Comparison of ENCODE assay signal across 18 cellular contexts in the genomic region with DNA sequence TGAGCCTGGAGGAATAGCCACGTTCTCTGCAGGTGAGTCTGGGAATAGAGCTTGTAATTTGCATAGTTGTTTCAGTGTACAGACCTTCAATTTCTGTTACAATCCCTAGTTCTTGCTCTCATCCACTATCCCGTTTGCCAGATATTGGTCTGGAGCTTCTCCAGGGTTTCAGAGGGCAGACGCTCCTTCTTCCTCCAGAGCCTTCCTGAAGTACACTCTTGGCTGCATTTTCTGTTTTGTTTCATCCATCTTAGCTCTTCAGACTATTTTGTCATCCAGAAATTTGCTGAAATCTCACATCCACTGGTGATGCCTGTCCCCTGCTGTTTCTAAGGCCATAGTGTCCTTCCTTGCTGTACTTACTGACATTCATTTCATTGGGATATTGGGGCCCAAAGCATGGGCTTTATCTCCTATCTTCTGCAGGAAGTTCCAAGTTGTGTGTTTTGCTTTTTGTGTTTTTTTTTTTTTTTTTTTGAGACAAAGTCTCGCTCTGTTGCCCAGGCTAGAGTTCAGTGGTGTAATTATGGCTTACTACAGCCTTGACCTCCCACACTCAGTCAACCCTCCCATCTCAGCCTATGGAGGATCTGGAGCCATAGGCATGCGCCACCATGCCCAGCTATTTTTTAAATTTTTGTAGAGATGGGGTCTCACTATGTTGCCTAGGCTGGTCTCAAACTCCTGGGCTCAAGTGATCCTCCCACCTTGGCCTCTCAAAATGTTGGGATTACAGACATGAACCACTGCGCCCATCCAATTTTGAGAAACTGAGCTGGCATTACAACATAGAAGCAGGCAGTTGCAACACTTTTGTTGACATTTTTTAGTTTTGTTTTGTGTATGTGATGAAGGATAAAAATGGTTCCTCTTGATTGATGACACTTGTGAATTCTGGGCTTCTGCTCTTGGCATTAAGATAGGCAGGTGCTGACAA. TPM values are rescaled to one million over a fixed set of nuclear protein-coding genes. Genes with fewer than 3 reads are reported as not detected.
DNase-seq lines count a peak whose midpoint lies in the region; ATAC-seq lines count a peak whose summit lies in the region.
"Had no signal": no experiment of that assay in that cellular context is flagged by ENCODE, and none has a peak within 500 bp of the region (broad histone marks: within the 10 kb centered on the region; RNA-seq: fewer than 3 reads in every experiment).

No MANE protein-coding gene starts in this region.

- peak overlapping the region in 4 of 7 donors; percentile 1 to 75 (median 10) for H3K27ac Mint-ChIP-seq in CD4-positive, alpha-beta memory T cell
- H3K27ac Mint-ChIP-seq in activated T-helper 2 cell treated with anti-CD3 and anti-CD28 coated beads, Interferon-gamma antibody, Interleukin-2, Interleukin-4, amounts not matched to agents 10 μg/mL and 5 μg/mL and 100 μg/mL, durations not matched to agents 14 hours and 24 hours and 36 hours: peak overlapping the region; percentile 56
- H3K27ac Mint-ChIP-seq in naive thymus-derived CD4-positive, alpha-beta T cell: peak overlapping the region in 5 of 9 donors; percentile 24 to 75 (median 37)

- peak overlapping the region in 3 of 8 donors; percentile 31 to 70 (median 35) for H3K4me3 Mint-ChIP-seq in CD4-positive, alpha-beta memory T cell
- no peak overlapping the region for H3K4me3 Mint-ChIP-seq in activated T-helper 2 cell treated with anti-CD3 and anti-CD28 coated beads, Interferon-gamma antibody, Interleukin-2, Interleukin-4, amounts not matched to agents 10 μg/mL and 5 μg/mL and 100 μg/mL, durations not matched to agents 14 hours and 24 hours and 36 hours (ENCODE audit: low read depth)
- H3K4me3 Mint-ChIP-seq in naive thymus-derived CD4-positive, alpha-beta T cell: peak overlapping the region in 7 of 10 donors; percentile 3 to 40 (median 25)
- H3K4me3 Mint-ChIP-seq: activated CD4-positive, alpha-beta memory T cell treated with anti-CD3 and anti-CD28 coated beads for 36 hours; central memory CD8-positive, alpha-beta T cell had no signal

- peaks cover 35 to 85% (median 63%) of the 10 kb centered on the region in 4 donors for H3K4me1 Mint-ChIP-seq in CD4-positive, alpha-beta memory T cell
- H3K4me1 Mint-ChIP-seq in activated T-helper 2 cell treated with anti-CD3 and anti-CD28 coated beads, Interferon-gamma antibody, Interleukin-2, Interleukin-4, amounts not matched to agents 10 μg/mL and 5 μg/mL and 100 μg/mL, durations not matched to agents 14 hours and 24 hours and 36 hours (ENCODE audit: low read depth): peaks cover 41% of the 10 kb centered on the region
- H3K4me1 Mint-ChIP-seq in naive thymus-derived CD4-positive, alpha-beta T cell: peaks cover 34 to 87% (median 76%) of the 10 kb centered on the region in 7 donors

- no peak overlapping the region for H3K4me3 ChIP-seq in CD4-positive, alpha-beta memory T cell (ENCODE audit: low read length in 2 of 2)
- no peak overlapping the region for H3K4me3 ChIP-seq in naive thymus-derived CD4-positive, alpha-beta T cell (ENCODE audit: low read length)
- H3K4me3 ChIP-seq in H7 (ENCODE audit: insufficient read depth, low read depth, low read length): no peak overlapping the region
- H3K4me3 ChIP-seq: ovary, thoracic aorta had no signal

- H3K36me3 ChIP-seq in CD4-positive, alpha-beta memory T cell (ENCODE audit: insufficient read depth, low read length): no peaks in the 10 kb centered on the region
- no peaks in the 10 kb centered on the region for H3K36me3 ChIP-seq in naive thymus-derived CD4-positive, alpha-beta T cell (ENCODE audit: control insufficient read depth in 2 of 3, insufficient read depth in 3 of 3, low read length in 3 of 3)
- H3K36me3 ChIP-seq in H7 (replicated peaks; ENCODE audit: control insufficient read depth, insufficient read depth, low read length): no peaks in the 10 kb centered on the region; the same call in 1 of the 2 replicates
- H3K36me3 ChIP-seq: ovary, thoracic aorta had no signal

- ATAC-seq in HG02763 (IDR thresholded peaks at IDR 0.05; ENCODE audit: unreplicated experiment) (peak; percentile 46), HG03520 (IDR thresholded peaks at IDR 0.05; ENCODE audit: unreplicated experiment) (no peak)
- ATAC-seq in naive thymus-derived CD4-positive, alpha-beta T cell: no peak

- H3K4me1 ChIP-seq in CD4-positive, alpha-beta memory T cell (ENCODE audit: insufficient read depth, low read length): peaks cover 37% of the 10 kb centered on the region
- H3K4me1 ChIP-seq in naive thymus-derived CD4-positive, alpha-beta T cell (ENCODE audit: control insufficient read depth in 2 of 2, insufficient read depth in 2 of 2, low read length in 2 of 2): peaks cover 10 to 11% of the 10 kb centered on the region in 2 donors

- no peak for DNase-seq in CD4-positive, alpha-beta memory T cell
- DNase-seq in activated T-helper 2 cell treated with anti-CD3 and anti-CD28 coated beads, Interferon-gamma antibody, Interleukin-2, Interleukin-4, amounts not matched to agents 10 μg/mL and 5 μg/mL and 100 μg/mL, durations not matched to agents 14 hours and 24 hours and 36 hours (ENCODE audit: low spot score): no peak
- DNase-seq in naive thymus-derived CD4-positive, alpha-beta T cell: no peak
- DNase-seq in activated CD8-positive, alpha-beta memory T cell treated with anti-CD3 and anti-CD28 coated beads for 24 hours: no peak
- DNase-seq in AML-193 (lab: John Stamatoyannopoulos, UW) (no peak), H7 (no peak)
- DNase-seq: activated CD4-positive, alpha-beta memory T cell treated with anti-CD3 and anti-CD28 coated beads for 36 hours; DMS 273 treated with DMSO at 0.1 percent for 48 hours; GF-D8; GOT3; NCI-H187; stimulated activated CD4-positive, alpha-beta T cell treated with anti-CD3 and anti-CD28 coated beads, Interleukin-4, amount 100 ng/mL, for 1 hour; SW 1271 had no signal

- intact Hi-C loops in CD4-positive, alpha-beta memory T cell (cut with micrococcal nuclease): no loop called here
- intact Hi-C loops in activated T-helper 2 cell treated with anti-CD3 and anti-CD28 coated beads, Interferon-gamma antibody, Interleukin-2, Interleukin-4, amounts not matched to agents 10 μg/mL and 5 μg/mL and 100 μg/mL, durations not matched to agents 14 hours and 24 hours and 36 hours (cut with micrococcal nuclease): no loop called here
- intact Hi-C loops in naive thymus-derived CD4-positive, alpha-beta T cell (cut with micrococcal nuclease): no loop called here

- peaks cover 4 to 14% of the 10 kb centered on the region in 2 donors for H3K36me3 Mint-ChIP-seq in CD4-positive, alpha-beta memory T cell
- peaks cover 15% of the 10 kb centered on the region for H3K36me3 Mint-ChIP-seq in activated T-helper 2 cell treated with anti-CD3 and anti-CD28 coated beads, Interferon-gamma antibody, Interleukin-2, Interleukin-4, amounts not matched to agents 10 μg/mL and 5 μg/mL and 100 μg/mL, durations not matched to agents 14 hours and 24 hours and 36 hours (ENCODE audit: low read depth)
- peaks cover 4 to 8% (median 5%) of the 10 kb centered on the region in 5 donors for H3K36me3 Mint-ChIP-seq in naive thymus-derived CD4-positive, alpha-beta T cell

- no peaks in the 10 kb centered on the region for H3K27me3 ChIP-seq in CD4-positive, alpha-beta memory T cell (ENCODE audit: insufficient read depth, low read length)
- H3K27me3 ChIP-seq in naive thymus-derived CD4-positive, alpha-beta T cell (ENCODE audit: control insufficient read depth in 2 of 2, insufficient read depth in 2 of 2, low read length in 2 of 2): no peaks in the 10 kb centered on the region
- no peaks in the 10 kb centered on the region for H3K27me3 ChIP-seq in H7 (ENCODE audit: control insufficient read depth, insufficient read depth, low read length)
- H3K27me3 ChIP-seq: ovary had no signal

- POLR2A ChIA-PET in CD4-positive, alpha-beta memory T cell (lab: Charles Lee; ENCODE audit: partially characterized antibody): interaction anchor here (1.0 to 1.2 kb wide), 2 partner anchors 19 to 25 kb away, joined by 3 to 4 read pairs; partner anchors contain the start of gene CDS2
- POLR2A ChIA-PET in naive thymus-derived CD4-positive, alpha-beta T cell (lab: Charles Lee): interaction anchor here (0.6 to 1.5 kb wide), 2 partner anchors 19 to 89 kb away, joined by 3 read pairs; partner anchors contain the start of gene CDS2

- CTCF ChIA-PET in CD4-positive, alpha-beta memory T cell (lab: Charles Lee; ENCODE audit: partially characterized antibody): interaction anchor here (0.7 to 1.5 kb wide), 2 partner anchors 12 to 19 kb away, joined by 3 to 4 read pairs; partner anchors contain the start of gene CDS2
- CTCF ChIA-PET in naive thymus-derived CD4-positive, alpha-beta T cell (lab: Charles Lee): no interaction called here

- H3K27me3 Mint-ChIP-seq in CD4-positive, alpha-beta memory T cell: no peaks in the 10 kb centered on the region
- H3K27me3 Mint-ChIP-seq in activated T-helper 2 cell treated with anti-CD3 and anti-CD28 coated beads, Interferon-gamma antibody, Interleukin-2, Interleukin-4, amounts not matched to agents 10 μg/mL and 5 μg/mL and 100 μg/mL, durations not matched to agents 14 hours and 24 hours and 36 hours (ENCODE audit: low read depth): no peaks in the 10 kb centered on the region
- H3K27me3 Mint-ChIP-seq in naive thymus-derived CD4-positive, alpha-beta T cell: no peaks in the 10 kb centered on the region
- H3K27me3 Mint-ChIP-seq: activated CD4-positive, alpha-beta memory T cell treated with anti-CD3 and anti-CD28 coated beads for 36 hours; central memory CD8-positive, alpha-beta T cell had no signal

- no peaks in the 10 kb centered on the region for H3K9me3 Mint-ChIP-seq in CD4-positive, alpha-beta memory T cell
- no peaks in the 10 kb centered on the region for H3K9me3 Mint-ChIP-seq in activated T-helper 2 cell treated with anti-CD3 and anti-CD28 coated beads, Interferon-gamma antibody, Interleukin-2, Interleukin-4, amounts not matched to agents 10 μg/mL and 5 μg/mL and 100 μg/mL, durations not matched to agents 14 hours and 24 hours and 36 hours
- no peaks in the 10 kb centered on the region for H3K9me3 Mint-ChIP-seq in naive thymus-derived CD4-positive, alpha-beta T cell
- H3K9me3 Mint-ChIP-seq: activated CD4-positive, alpha-beta memory T cell treated with anti-CD3 and anti-CD28 coated beads for 36 hours; central memory CD8-positive, alpha-beta T cell had no signal

- no peaks in the 10 kb centered on the region for H3K9me3 ChIP-seq in CD4-positive, alpha-beta memory T cell (ENCODE audit: control insufficient read depth in 1 of 2, low read length in 2 of 2)
- no peaks in the 10 kb centered on the region for H3K9me3 ChIP-seq in naive thymus-derived CD4-positive, alpha-beta T cell (ENCODE audit: control insufficient read depth in 2 of 3, low read length in 3 of 3)
- H3K9me3 ChIP-seq: ovary, thoracic aorta had no signal

- no peak overlapping the region for H3K27ac ChIP-seq in CD4-positive, alpha-beta memory T cell (ENCODE audit: low read depth, low read length)
- H3K27ac ChIP-seq in naive thymus-derived CD4-positive, alpha-beta T cell (ENCODE audit: low read depth, low read length): no peak overlapping the region
- H3K27ac ChIP-seq: ovary, thoracic aorta had no signal

RNA-seq across cellular contexts. Expression of gene CDS2, which starts 18.8 kb away (rescaled TPM):
- total RNA-seq in CD4-positive, alpha-beta memory T cell: 10 to 100 TPM; 59.4 to 59.8 TPM
- 10 to 100 TPM; 53.7 to 57.0 TPM for polyA plus RNA-seq in CD4-positive, alpha-beta memory T cell
- 41.4 and 47.7 TPM in 2 replicates for total RNA-seq in activated T-helper 2 cell treated with anti-CD3 and anti-CD28 coated beads, Interferon-gamma antibody, Interleukin-2, Interleukin-4, amounts not matched to agents 10 μg/mL and 5 μg/mL and 100 μg/mL, durations not matched to agents 14 hours and 24 hours and 36 hours
- 10 to 100 TPM; 48.3 to 58.3 (median 57.8) TPM for total RNA-seq in naive thymus-derived CD4-positive, alpha-beta T cell
- polyA plus RNA-seq in naive thymus-derived CD4-positive, alpha-beta T cell: 10 to 100 TPM; 34.9 to 37.8 TPM
- 25.1 and 27.5 TPM in 2 replicates for total RNA-seq in H7 (2014; rRNA removed; shearing (Covaris generic))

RNA-seq across cellular contexts. Expression of gene PCNA, which starts 25.9 kb away (rescaled TPM):
- 10 to 100 TPM; 60.0 to 60.5 TPM for total RNA-seq in CD4-positive, alpha-beta memory T cell
- 10 to 100 TPM; 68.8 to 71.9 TPM for polyA plus RNA-seq in CD4-positive, alpha-beta memory T cell
- total RNA-seq in activated T-helper 2 cell treated with anti-CD3 and anti-CD28 coated beads, Interferon-gamma antibody, Interleukin-2, Interleukin-4, amounts not matched to agents 10 μg/mL and 5 μg/mL and 100 μg/mL, durations not matched to agents 14 hours and 24 hours and 36 hours: 429 and 431 TPM in 2 replicates
- total RNA-seq in naive thymus-derived CD4-positive, alpha-beta T cell: 100 to 1,000 TPM in 1 of 5 experiments, 10 to 100 TPM in 4; 21.6 to 392 (median 39.3) TPM
- 10 to 100 TPM; 48.3 to 67.4 TPM for polyA plus RNA-seq in naive thymus-derived CD4-positive, alpha-beta T cell
- total RNA-seq in H7 (2014; rRNA removed; shearing (Covaris generic)): 294 and 304 TPM in 2 replicates

RNA-seq across cellular contexts. Expression of gene TMEM230, which starts 32.8 kb away (rescaled TPM):
- 10 to 100 TPM; 81.6 to 87.3 TPM for total RNA-seq in CD4-positive, alpha-beta memory T cell
- polyA plus RNA-seq in CD4-positive, alpha-beta memory T cell: 100 to 1,000 TPM; 215 to 248 TPM
- 77.5 and 80.7 TPM in 2 replicates for total RNA-seq in activated T-helper 2 cell treated with anti-CD3 and anti-CD28 coated beads, Interferon-gamma antibody, Interleukin-2, Interleukin-4, amounts not matched to agents 10 μg/mL and 5 μg/mL and 100 μg/mL, durations not matched to agents 14 hours and 24 hours and 36 hours
- 10 to 100 TPM; 48.5 to 91.7 (median 75.5) TPM for total RNA-seq in naive thymus-derived CD4-positive, alpha-beta T cell
- 100 to 1,000 TPM; 187 to 192 TPM for polyA plus RNA-seq in naive thymus-derived CD4-positive, alpha-beta T cell
- total RNA-seq in H7 (2014; rRNA removed; shearing (Covaris generic)): 119 and 138 TPM in 2 replicates
